8 cellular contexts compared by ENCODE assay signal in the genomic region with DNA sequence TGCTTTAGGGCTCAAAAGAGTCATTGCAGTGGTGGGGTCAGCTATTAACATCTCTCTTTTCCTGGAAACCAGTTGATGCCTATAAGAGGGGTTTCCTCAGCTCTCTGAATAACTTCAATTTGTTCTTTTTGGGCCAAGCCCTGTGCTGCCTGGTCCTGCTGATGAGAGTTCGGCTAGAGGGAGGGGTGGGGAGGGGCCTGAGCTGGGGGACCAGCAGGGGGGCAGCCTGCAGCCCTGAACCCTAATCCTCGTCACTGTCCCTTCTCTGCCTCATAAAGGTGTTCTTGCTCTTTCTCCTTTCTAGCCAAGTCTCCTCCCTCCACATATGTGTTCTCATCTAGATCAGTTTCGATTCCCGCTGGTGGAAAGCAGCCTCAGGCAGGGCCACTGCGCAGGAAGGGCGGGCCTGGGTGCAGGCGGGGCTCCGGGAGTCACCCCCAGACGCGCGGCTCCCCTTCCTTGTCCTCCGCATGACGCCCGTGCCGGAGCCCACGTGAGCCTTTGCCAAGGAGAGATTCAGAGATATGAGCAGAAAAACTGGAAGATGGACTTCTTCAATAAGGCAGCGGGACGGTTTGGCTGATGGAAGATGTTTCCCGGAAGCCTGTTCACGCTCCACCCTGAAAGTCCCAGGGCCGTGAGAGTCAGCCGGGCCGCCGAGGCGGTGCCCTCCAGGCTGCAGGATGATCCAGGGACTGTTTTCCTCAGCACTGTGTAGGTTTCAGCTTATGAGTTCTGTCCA. TPM values are rescaled to one million over a fixed set of nuclear protein-coding genes. Genes with fewer than 3 reads are reported as not detected.
A peak's percentile ranks its signal among the peaks of the same experiment; 100 is the strongest.
DNase-seq lines count a peak whose midpoint lies in the region; ATAC-seq and TF ChIP-seq lines count a peak whose summit lies in the region.

No MANE protein-coding gene starts in this region.

- TF ChIP-seq CTCF in fibroblast of the aortic adventitia (IDR thresholded peaks at IDR 0.05; ENCODE audit: insufficient read depth, low read length) (no peak), nephron (IDR thresholded peaks at IDR 0.05; ENCODE audit: unreplicated experiment in 3 of 3) (no peak)

- peak; percentile 91 for ATAC-seq in GM21529 (IDR thresholded peaks at IDR 0.05; ENCODE audit: unreplicated experiment)

- H3K4me3 Mint-ChIP-seq in nephron = peak overlapping the region; percentile 88 to 90 (median 89)
- H3K4me3 Mint-ChIP-seq in stimulated activated naive CD8-positive, alpha-beta T cell treated with anti-CD3 and anti-CD28 coated beads, Interleukin-15, Interleukin-2, amounts not matched to agents 100 ng/mL and 50 ng/mL, for 24 hours = peak overlapping the region; percentile 93

- peaks cover 19% of the 10 kb centered on the region for H3K4me1 Mint-ChIP-seq in nephron
- peaks cover 21% of the 10 kb centered on the region for H3K4me1 Mint-ChIP-seq in stimulated activated naive CD8-positive, alpha-beta T cell treated with anti-CD3 and anti-CD28 coated beads, Interleukin-15, Interleukin-2, amounts not matched to agents 100 ng/mL and 50 ng/mL, for 24 hours (ENCODE audit: low read depth)

- peak; percentile 64 for TF ChIP-seq POLR2A in Raji (IDR thresholded peaks at IDR 0.05; ENCODE audit: insufficient read depth, low read depth, low read length)

- H3K4me3 ChIP-seq in fibroblast of the aortic adventitia (ENCODE audit: low read depth, low read length) = peak overlapping the region; percentile 69

- peak overlapping the region; percentile 77 to 90 (median 85) for H3K27ac Mint-ChIP-seq in nephron
- peak overlapping the region; percentile 92 for H3K27ac Mint-ChIP-seq in stimulated activated naive CD8-positive, alpha-beta T cell treated with anti-CD3 and anti-CD28 coated beads, Interleukin-15, Interleukin-2, amounts not matched to agents 100 ng/mL and 50 ng/mL, for 24 hours

- H3K9me3 Mint-ChIP-seq in nephron = no peaks in the 10 kb centered on the region
- H3K9me3 Mint-ChIP-seq in stimulated activated naive CD8-positive, alpha-beta T cell treated with anti-CD3 and anti-CD28 coated beads, Interleukin-15, Interleukin-2, amounts not matched to agents 100 ng/mL and 50 ng/mL, for 24 hours = no peaks in the 10 kb centered on the region

- DNase-seq in DMS 273 (lab: John Stamatoyannopoulos, UW; ENCODE audit: unreplicated experiment) (peak; percentile 96), KBM-7 (peak; percentile 75), fibroblast of the aortic adventitia (ENCODE audit: low read depth) (peak; percentile 76)
- DNase-seq in activated T-helper 9 cell treated with anti-CD3 and anti-CD28 coated beads, Interleukin-2, amount 50 U/mL, for 16 hours (ENCODE audit: low read depth) = peak; percentile 70

- in situ Hi-C loops in KBM-7 (cut with MboI; ENCODE audit: low pct_unique_long_range_greater_than_20kb, low sequenced_read_pairs) = no loop called here

- H3K27me3 Mint-ChIP-seq in nephron (ENCODE audit: low read depth) = no peaks in the 10 kb centered on the region
- H3K27me3 Mint-ChIP-seq in stimulated activated naive CD8-positive, alpha-beta T cell treated with anti-CD3 and anti-CD28 coated beads, Interleukin-15, Interleukin-2, amounts not matched to agents 100 ng/mL and 50 ng/mL, for 24 hours = no peaks in the 10 kb centered on the region

- H3K36me3 Mint-ChIP-seq in nephron (ENCODE audit: low read depth) = peaks cover 4% of the 10 kb centered on the region
- peaks cover 11% of the 10 kb centered on the region for H3K36me3 Mint-ChIP-seq in stimulated activated naive CD8-positive, alpha-beta T cell treated with anti-CD3 and anti-CD28 coated beads, Interleukin-15, Interleukin-2, amounts not matched to agents 100 ng/mL and 50 ng/mL, for 24 hours (ENCODE audit: low read depth)

RNA-seq across cellular contexts. Expression of a gene that starts 15.0 kb away (rescaled TPM):
- 21.0 and 50.5 TPM in 2 replicates for total RNA-seq in fibroblast of the aortic adventitia (ENCODE audit: low replicate concordance)

Comparison
In these comparisons a context has a peak if more than half of its experiments do, and no peak if none do; other contexts are left out.
1. Peak in every context shown above with its lines: DNase-seq, ATAC-seq and H3K4me3 ChIP-seq.